In the genomic region with DNA sequence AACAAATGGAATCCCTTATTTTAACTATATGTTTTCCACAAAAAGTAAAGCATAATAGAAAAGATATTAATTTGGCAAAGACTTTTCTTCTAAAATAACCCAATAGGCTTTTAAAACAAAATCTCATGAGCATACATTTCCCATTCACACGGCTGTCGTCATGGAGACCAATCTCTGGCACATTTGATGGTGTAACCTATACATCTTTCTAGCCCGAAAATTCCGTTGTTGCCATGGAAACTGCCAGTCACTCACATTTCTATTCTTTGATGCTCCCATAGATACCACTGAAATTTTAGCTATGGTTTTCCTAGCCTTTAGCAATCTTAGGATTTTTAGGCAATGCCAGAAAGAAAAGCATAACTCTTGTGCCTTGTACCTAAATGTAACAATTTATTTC, we compare ENCODE assay signal across 22 cellular contexts.
DNase-seq lines count a peak whose midpoint lies in the region; ATAC-seq and TF ChIP-seq lines count a peak whose summit lies in the region.
"Had no signal": no experiment of that assay in that cellular context is flagged by ENCODE, and none has a peak within 500 bp of the region (broad histone marks: within the 10 kb centered on the region; RNA-seq: fewer than 3 reads in every experiment).

No MANE protein-coding gene starts in this region.

- DNase-seq in DMS53 (lab: John Stamatoyannopoulos, UW) (peak; percentile 2), DMS53 treated with DMSO at 0.1 percent for 48 hours (lab: John Stamatoyannopoulos, UW; ENCODE audit: unreplicated experiment) (no peak), NCI-H69 (lab: John Stamatoyannopoulos, UW) (peak; percentile 5), globus pallidus (ENCODE audit: low spot score) (peak; percentile 1), putamen (ENCODE audit: low spot score) (peak; percentile 69), foreskin fibroblast (no peak), left colon (no peak)
- DNase-seq: 8988T; AML-193; DMS79 treated with DMSO at 0.1 percent for 48 hours; KG1; NCI-H1092; NCI-H146; NCI-H2029; NCI-H2171 treated with DMSO at 0.1 percent for 48 hours; NCI-H446 treated with DMSO at 0.1 percent for 48 hours; NCI-H526 treated with DMSO at 0.1 percent for 48 hours; NK-92 treated with Interleukin-12 subunit alpha and Interleukin-12 subunit beta, amount 100 ng/mL, for 24 hours; SHP77 treated with DMSO at 0.1 percent for 48 hours; SK-N-SH had no signal

- ATAC-seq in GM19351 (IDR thresholded peaks at IDR 0.05; ENCODE audit: unreplicated experiment) (no peak), left colon (no peak)
- ATAC-seq: HCT116 had no signal

- TF ChIP-seq CTCF in foreskin fibroblast (IDR thresholded peaks at IDR 0.05; ENCODE audit: low read depth, low read length): no peak

- intact Hi-C loops in left colon (cut with DNase I, micrococcal nuclease): no loop called here

- H3K4me3 ChIP-seq in foreskin fibroblast (ENCODE audit: low read depth in 1 of 2, low read length in 2 of 2): no peak overlapping the region

Comparison
In these comparisons a context has a peak if more than half of its experiments do, and no peak if none do; other contexts are left out.
1. DNase-seq: peak in DMS53 (single experiment), NCI-H69 (single experiment), globus pallidus (single experiment) and putamen (single experiment); none in DMS53 treated with DMSO at 0.1 percent for 48 hours (single experiment), foreskin fibroblast (0 of 2) and left colon (0 of 2).